Comparison of ENCODE assay signal across 1 cellular context in the genomic region with DNA sequence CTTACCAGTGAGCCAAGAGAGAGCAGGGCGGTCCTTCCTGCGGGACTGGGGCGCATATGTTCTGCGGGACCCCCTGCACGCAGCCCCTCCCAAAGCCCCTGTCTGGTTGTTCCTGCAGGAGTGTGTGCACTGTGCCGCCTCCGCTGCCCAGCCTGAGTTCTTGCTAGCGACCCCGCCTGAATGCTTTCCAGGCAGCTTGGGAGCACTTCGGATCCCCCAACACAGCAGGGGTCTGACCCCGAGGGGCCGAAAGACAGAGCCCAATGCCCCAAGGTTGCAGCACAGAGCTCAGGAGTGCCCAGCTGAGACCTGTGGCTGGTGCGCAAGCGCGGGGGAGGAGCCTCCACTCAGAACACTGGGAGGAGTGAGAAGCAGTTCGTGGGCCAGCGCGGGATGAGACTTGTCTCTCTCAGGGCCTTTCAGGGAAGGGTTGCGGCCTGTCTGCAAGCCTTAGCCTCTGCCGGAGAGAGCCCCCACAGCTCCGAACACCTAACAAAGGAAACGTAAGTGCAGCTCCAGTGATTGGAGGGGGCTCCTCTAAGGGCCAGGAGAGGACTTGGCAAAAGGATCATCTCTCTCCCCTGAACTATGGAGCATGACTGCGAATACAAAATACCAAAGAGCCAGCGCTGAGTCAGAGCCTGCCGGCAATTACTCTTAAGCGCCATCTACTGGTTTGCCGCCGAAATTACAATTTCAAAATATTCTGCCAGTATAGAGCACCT.
A peak's percentile ranks its signal among the peaks of the same experiment; 100 is the strongest.
TF ChIP-seq lines count a peak whose summit lies in the region.

No MANE protein-coding gene starts in this region.

TF ChIP-seq in GM12878, 131 proteins besides CTCF, POLR2A, EP300 and RAD21 (continued from another document and continues in another):
- no peak for TF ChIP-seq CEBPB (IDR thresholded peaks at IDR 0.05; ENCODE audit: borderline replicate concordance in 1 of 2, low read depth in 2 of 2, low read length in 2 of 2)
- TF ChIP-seq HDAC6 (IDR thresholded peaks at IDR 0.05; ENCODE audit: unreplicated experiment), result no peak
- peak; percentile 28; the same call in 1 of the 2 replicates for TF ChIP-seq HDGF (IDR thresholded peaks at IDR 0.05)
- TF ChIP-seq SMAD5 (IDR thresholded peaks at IDR 0.05; ENCODE audit: low read depth), result peak; percentile 82; the same call in 1 of the 2 replicates
- TF ChIP-seq, protein P1, sequence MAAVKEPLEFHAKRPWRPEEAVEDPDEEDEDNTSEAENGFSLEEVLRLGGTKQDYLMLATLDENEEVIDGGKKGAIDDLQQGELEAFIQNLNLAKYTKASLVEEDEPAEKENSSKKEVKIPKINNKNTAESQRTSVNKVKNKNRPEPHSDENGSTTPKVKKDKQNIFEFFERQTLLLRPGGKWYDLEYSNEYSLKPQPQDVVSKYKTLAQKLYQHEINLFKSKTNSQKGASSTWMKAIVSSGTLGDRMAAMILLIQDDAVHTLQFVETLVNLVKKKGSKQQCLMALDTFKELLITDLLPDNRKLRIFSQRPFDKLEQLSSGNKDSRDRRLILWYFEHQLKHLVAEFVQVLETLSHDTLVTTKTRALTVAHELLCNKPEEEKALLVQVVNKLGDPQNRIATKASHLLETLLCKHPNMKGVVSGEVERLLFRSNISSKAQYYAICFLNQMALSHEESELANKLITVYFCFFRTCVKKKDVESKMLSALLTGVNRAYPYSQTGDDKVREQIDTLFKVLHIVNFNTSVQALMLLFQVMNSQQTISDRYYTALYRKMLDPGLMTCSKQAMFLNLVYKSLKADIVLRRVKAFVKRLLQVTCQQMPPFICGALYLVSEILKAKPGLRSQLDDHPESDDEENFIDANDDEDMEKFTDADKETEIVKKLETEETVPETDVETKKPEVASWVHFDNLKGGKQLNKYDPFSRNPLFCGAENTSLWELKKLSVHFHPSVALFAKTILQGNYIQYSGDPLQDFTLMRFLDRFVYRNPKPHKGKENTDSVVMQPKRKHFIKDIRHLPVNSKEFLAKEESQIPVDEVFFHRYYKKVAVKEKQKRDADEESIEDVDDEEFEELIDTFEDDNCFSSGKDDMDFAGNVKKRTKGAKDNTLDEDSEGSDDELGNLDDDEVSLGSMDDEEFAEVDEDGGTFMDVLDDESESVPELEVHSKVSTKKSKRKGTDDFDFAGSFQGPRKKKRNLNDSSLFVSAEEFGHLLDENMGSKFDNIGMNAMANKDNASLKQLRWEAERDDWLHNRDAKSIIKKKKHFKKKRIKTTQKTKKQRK (IDR thresholded peaks at IDR 0.05; ENCODE audit: low read depth, low read length), result no peak
- no peak for TF ChIP-seq NR2F1 (conservative IDR thresholded peaks at IDR 0.05)
- TF ChIP-seq, protein P2, sequence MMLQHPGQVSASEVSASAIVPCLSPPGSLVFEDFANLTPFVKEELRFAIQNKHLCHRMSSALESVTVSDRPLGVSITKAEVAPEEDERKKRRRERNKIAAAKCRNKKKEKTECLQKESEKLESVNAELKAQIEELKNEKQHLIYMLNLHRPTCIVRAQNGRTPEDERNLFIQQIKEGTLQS (IDR thresholded peaks at IDR 0.05; ENCODE audit: borderline replicate concordance, extremely low read depth, low read depth, low read length), result no peak
- no peak for TF ChIP-seq SRF (IDR thresholded peaks at IDR 0.05; ENCODE audit: low read depth in 2 of 2, low read length in 2 of 2)
- no peak for TF ChIP-seq KAT2A (conservative IDR thresholded peaks at IDR 0.05; ENCODE audit: control insufficient read depth, low read depth, low read length)
- TF ChIP-seq SMAD1 (IDR thresholded peaks at IDR 0.05; ENCODE audit: low read depth, partially characterized antibody), result no peak
- TF ChIP-seq KDM1A (IDR thresholded peaks at IDR 0.05; ENCODE audit: borderline replicate concordance), result no peak
- 0 out of 2 replicates have a peak, but pooled peaks have one; percentile 29 for TF ChIP-seq MEF2A (IDR thresholded peaks at IDR 0.05; ENCODE audit: insufficient read depth, low read depth, low read length)
- TF ChIP-seq USF2 (IDR thresholded peaks at IDR 0.05; ENCODE audit: borderline replicate concordance, low read depth, low read length), result no peak
- TF ChIP-seq, protein P3, sequence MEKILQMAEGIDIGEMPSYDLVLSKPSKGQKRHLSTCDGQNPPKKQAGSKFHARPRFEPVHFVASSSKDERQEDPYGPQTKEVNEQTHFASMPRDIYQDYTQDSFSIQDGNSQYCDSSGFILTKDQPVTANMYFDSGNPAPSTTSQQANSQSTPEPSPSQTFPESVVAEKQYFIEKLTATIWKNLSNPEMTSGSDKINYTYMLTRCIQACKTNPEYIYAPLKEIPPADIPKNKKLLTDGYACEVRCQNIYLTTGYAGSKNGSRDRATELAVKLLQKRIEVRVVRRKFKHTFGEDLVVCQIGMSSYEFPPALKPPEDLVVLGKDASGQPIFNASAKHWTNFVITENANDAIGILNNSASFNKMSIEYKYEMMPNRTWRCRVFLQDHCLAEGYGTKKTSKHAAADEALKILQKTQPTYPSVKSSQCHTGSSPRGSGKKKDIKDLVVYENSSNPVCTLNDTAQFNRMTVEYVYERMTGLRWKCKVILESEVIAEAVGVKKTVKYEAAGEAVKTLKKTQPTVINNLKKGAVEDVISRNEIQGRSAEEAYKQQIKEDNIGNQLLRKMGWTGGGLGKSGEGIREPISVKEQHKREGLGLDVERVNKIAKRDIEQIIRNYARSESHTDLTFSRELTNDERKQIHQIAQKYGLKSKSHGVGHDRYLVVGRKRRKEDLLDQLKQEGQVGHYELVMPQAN (conservative IDR thresholded peaks at IDR 0.05), result peak; percentile 56
- TF ChIP-seq SMC3 (IDR thresholded peaks at IDR 0.05; ENCODE audit: borderline replicate concordance, low read length), result peak; percentile 34; the same call in 1 of the 2 replicates
- TF ChIP-seq, protein P4, sequence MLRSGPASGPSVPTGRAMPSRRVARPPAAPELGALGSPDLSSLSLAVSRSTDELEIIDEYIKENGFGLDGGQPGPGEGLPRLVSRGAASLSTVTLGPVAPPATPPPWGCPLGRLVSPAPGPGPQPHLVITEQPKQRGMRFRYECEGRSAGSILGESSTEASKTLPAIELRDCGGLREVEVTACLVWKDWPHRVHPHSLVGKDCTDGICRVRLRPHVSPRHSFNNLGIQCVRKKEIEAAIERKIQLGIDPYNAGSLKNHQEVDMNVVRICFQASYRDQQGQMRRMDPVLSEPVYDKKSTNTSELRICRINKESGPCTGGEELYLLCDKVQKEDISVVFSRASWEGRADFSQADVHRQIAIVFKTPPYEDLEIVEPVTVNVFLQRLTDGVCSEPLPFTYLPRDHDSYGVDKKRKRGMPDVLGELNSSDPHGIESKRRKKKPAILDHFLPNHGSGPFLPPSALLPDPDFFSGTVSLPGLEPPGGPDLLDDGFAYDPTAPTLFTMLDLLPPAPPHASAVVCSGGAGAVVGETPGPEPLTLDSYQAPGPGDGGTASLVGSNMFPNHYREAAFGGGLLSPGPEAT (IDR thresholded peaks at IDR 0.05; ENCODE audit: low read depth), result peak; percentile 51
- TF ChIP-seq BRCA1 (IDR thresholded peaks at IDR 0.05; ENCODE audit: low read depth, low read length), result no peak
- TF ChIP-seq MTA3 (IDR thresholded peaks at IDR 0.05; ENCODE audit: borderline replicate concordance, low read length), result no peak
- TF ChIP-seq HDAC2 (IDR thresholded peaks at IDR 0.05), result no peak
- TF ChIP-seq GATAD2B (conservative IDR thresholded peaks at IDR 0.05; ENCODE audit: low read depth), result peak; percentile 42; the same call in 1 of the 2 replicates
- peak; percentile 67; the same call in 1 of the 2 replicates for TF ChIP-seq SMARCA5 (IDR thresholded peaks at IDR 0.05)
- no peak for TF ChIP-seq SREBF2 (IDR thresholded peaks at IDR 0.05; ENCODE audit: low read length)
- no peak for TF ChIP-seq BHLHE40 (IDR thresholded peaks at IDR 0.05; ENCODE audit: borderline replicate concordance in 1 of 2, low read depth in 2 of 2, low read length in 1 of 2)
- no peak for TF ChIP-seq YBX1 (IDR thresholded peaks at IDR 0.05)
- TF ChIP-seq TCF3 (IDR thresholded peaks at IDR 0.05; ENCODE audit: borderline replicate concordance, insufficient read depth, low read depth, low read length), result no peak
- TF ChIP-seq BCL11A (IDR thresholded peaks at IDR 0.05; ENCODE audit: low read depth, low read length), result 0 out of 2 replicates have a peak, but pooled peaks have one; percentile 1
- TF ChIP-seq RFX5 (IDR thresholded peaks at IDR 0.05; ENCODE audit: low read depth, low read length), result no peak; the same call in 1 of the 2 replicates
- no peak for TF ChIP-seq ZZZ3 (IDR thresholded peaks at IDR 0.05; ENCODE audit: control insufficient read depth, insufficient read length, low read depth)
- no peak for TF ChIP-seq CBX5 (IDR thresholded peaks at IDR 0.05; ENCODE audit: low read depth)
- no peak for TF ChIP-seq ZBTB4 (CRISPR knock-in tag; IDR thresholded peaks at IDR 0.05)
- no peak for TF ChIP-seq FOS (IDR thresholded peaks at IDR 0.05; ENCODE audit: borderline replicate concordance, extremely low read depth, insufficient read length)
- TF ChIP-seq PKNOX1 (IDR thresholded peaks at IDR 0.05), result no peak
- TF ChIP-seq ATF2 (IDR thresholded peaks at IDR 0.05; ENCODE audit: low read length), result no peak
- TF ChIP-seq TAF1 (IDR thresholded peaks at IDR 0.05; ENCODE audit: borderline replicate concordance, low read depth, low read length), result peak; percentile 63; the same call in 1 of the 2 replicates
- peak; percentile 67; the same call in 1 of the 2 replicates for TF ChIP-seq PML (IDR thresholded peaks at IDR 0.05; ENCODE audit: low read length)
- no peak for TF ChIP-seq ELK1 (IDR thresholded peaks at IDR 0.05; ENCODE audit: low read depth, low read length)
- no peak for TF ChIP-seq SIN3A (IDR thresholded peaks at IDR 0.05; ENCODE audit: low read depth, low read length)
